1 cellular context compared by ENCODE assay signal in genomic region chr11:131037873-131038272, GRCh38.
TF ChIP-seq lines count a peak whose summit lies in the region.

No MANE protein-coding gene starts in this region.

TF ChIP-seq in K562, 482 proteins besides CTCF, POLR2A, EP300 and RAD21 (continued from another document):
- TF ChIP-seq PRDM10 (IDR thresholded peaks at IDR 0.05; ENCODE audit: partially characterized antibody) (no peak), CCNT2 (IDR thresholded peaks at IDR 0.05; ENCODE audit: borderline replicate concordance, extremely low read depth, insufficient read length, low read depth, low read length) (no peak), CREB3 (tag; conservative IDR thresholded peaks at IDR 0.05; ENCODE audit: low read depth) (no peak), NONO (IDR thresholded peaks at IDR 0.05; ENCODE audit: low read depth in 2 of 2, low read length in 1 of 2) (no peak), MTA3 (IDR thresholded peaks at IDR 0.05; ENCODE audit: borderline replicate concordance) (no peak)
